In the genomic region with DNA sequence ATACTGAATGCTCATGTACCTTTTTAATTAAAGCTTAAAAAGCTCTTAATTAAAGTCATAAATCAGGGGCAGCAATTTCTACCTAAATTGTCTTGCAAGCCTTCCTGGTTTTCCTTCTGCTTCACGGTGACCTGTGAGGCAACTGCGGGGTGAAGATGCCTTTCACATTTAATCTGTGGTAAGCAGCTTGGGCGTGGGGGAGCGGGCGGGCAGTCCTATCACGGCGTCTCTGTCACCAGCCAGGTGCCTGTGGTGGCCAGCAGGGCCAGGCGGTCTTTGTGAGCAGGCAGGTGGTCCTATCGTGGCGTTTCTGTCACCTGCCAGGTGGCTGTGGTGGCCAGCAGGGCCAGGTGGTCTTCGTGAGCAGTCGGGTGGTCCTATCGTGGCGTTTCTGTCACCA, we compare ENCODE assay signal across 21 cellular contexts.
DNase-seq lines count a peak whose midpoint lies in the region; ATAC-seq, FAIRE-seq and TF ChIP-seq lines count a peak whose summit lies in the region.
"Had no signal": no experiment of that assay in that cellular context is flagged by ENCODE, and none has a peak within 500 bp of the region (broad histone marks: within the 10 kb centered on the region; RNA-seq: fewer than 3 reads in every experiment).

No MANE protein-coding gene starts in this region.

- no TSS peak for BruUV-seq in HepG2 (replicated peaks; lab: Mats Ljungman, UMichigan)

- no peak for ATAC-seq in HepG2
- ATAC-seq in right lobe of liver = no peak
- no peak for ATAC-seq in HG02763 (IDR thresholded peaks at IDR 0.05; ENCODE audit: unreplicated experiment)
- ATAC-seq: CD8-positive, alpha-beta T cell; GM12878; GM23338; HCT116 had no signal

- no peak overlapping the region for H3K9ac ChIP-seq in HepG2 (ENCODE audit: insufficient read depth, low read depth, low read length)
- H3K9ac ChIP-seq: BLaER1 had no signal

- POLR2A ChIA-PET in HepG2 (lab: Yijun Ruan, JAX) = no interaction called here

- in situ Hi-C loops in HepG2 (cut with HindIII; ENCODE audit: extremely low pct_ligation_motif_present, low pct_unique_long_range_greater_than_20kb) = no loop called here

- H3K36me3 ChIP-seq in HepG2 (replicated peaks in 1 of 2; ENCODE audit: control insufficient read depth in 1 of 2, insufficient read depth in 2 of 2, low read length in 2 of 2) = no peaks in the 10 kb centered on the region
- H3K36me3 ChIP-seq in right lobe of liver = no peaks in the 10 kb centered on the region
- H3K36me3 ChIP-seq in esophagus muscularis mucosa = no peaks in the 10 kb centered on the region
- H3K36me3 ChIP-seq: BLaER1 had no signal

- no peak for TF ChIP-seq EP300 in HepG2 (IDR thresholded peaks at IDR 0.05; ENCODE audit: low read depth in 2 of 2, low read length in 2 of 2)
- TF ChIP-seq EP300 in HepG2 (CRISPR knock-in tag; IDR thresholded peaks at IDR 0.05; ENCODE audit: borderline replicate concordance) = no peak
- no peak for TF ChIP-seq EP300 in esophagus muscularis mucosa (IDR thresholded peaks at IDR 0.05)

- TF ChIP-seq CTCF in HepG2 (CRISPR knock-in tag; IDR thresholded peaks at IDR 0.05) = no peak
- no peak for TF ChIP-seq CTCF in right lobe of liver (IDR thresholded peaks at IDR 0.05)
- no peak for TF ChIP-seq CTCF in esophagus muscularis mucosa (IDR thresholded peaks at IDR 0.05)

- H2AFZ ChIP-seq in HepG2 (ENCODE audit: low read length) = no peak overlapping the region
- H2AFZ ChIP-seq: GM23338 had no signal

- H3K79me2 ChIP-seq in HepG2 (ENCODE audit: insufficient read depth, low read length) = no peaks in the 10 kb centered on the region

- CTCF ChIA-PET in HepG2 (lab: Yijun Ruan, JAX; ENCODE audit: low intra/inter-chr PET ratio, low total read pairs) = no interaction called here

- H4K20me1 ChIP-seq in HepG2 (ENCODE audit: insufficient read depth, low read length) = no peaks in the 10 kb centered on the region
- H4K20me1 ChIP-seq: BLaER1 had no signal

- H3K4me3 ChIP-seq in HepG2 (replicated peaks in 1 of 3; ENCODE audit: insufficient read depth in 1 of 3, low read depth in 2 of 3, low read length in 3 of 3) (no peak overlapping the region), right lobe of liver (no peak overlapping the region), esophagus muscularis mucosa (no peak overlapping the region)
- H3K4me3 ChIP-seq: BLaER1, GM12878, GM23338 had no signal

- TF ChIP-seq POLR2A in HepG2 (IDR thresholded peaks at IDR 0.05; ENCODE audit: insufficient read depth in 1 of 2, low read depth in 2 of 2, low read length in 2 of 2) (no peak), right lobe of liver (IDR thresholded peaks at IDR 0.05) (no peak), esophagus muscularis mucosa (IDR thresholded peaks at IDR 0.05; ENCODE audit: low read depth) (no peak)

- intact Hi-C loops in HepG2 (cut with micrococcal nuclease; ENCODE audit: unreplicated experiment) (no loop called here), right lobe of liver (cut with DNase I) (no loop called here), esophagus muscularis mucosa (cut with DNase I) (no loop called here), posterior vena cava (cut with DNase I) (no loop called here)

- H3K27me3 ChIP-seq in HepG2 (ENCODE audit: control insufficient read depth in 1 of 2, insufficient read depth in 2 of 2, low read length in 2 of 2) = peaks cover 0 to 10% of the 10 kb centered on the region in 2 experiments; a peak in 2 of 5 replicates
- H3K27me3 ChIP-seq in right lobe of liver = no peaks in the 10 kb centered on the region
- H3K27me3 ChIP-seq in esophagus muscularis mucosa = peaks cover 0 to 23% (median 0%) of the 10 kb centered on the region in 4 donors
- H3K27me3 ChIP-seq: BLaER1 had no signal

- H3K4me1 ChIP-seq in HepG2 (ENCODE audit: insufficient read depth, low read length) = peaks cover 10% of the 10 kb centered on the region
- H3K4me1 ChIP-seq in right lobe of liver = no peaks in the 10 kb centered on the region
- no peaks in the 10 kb centered on the region for H3K4me1 ChIP-seq in esophagus muscularis mucosa
- H3K4me1 ChIP-seq: BLaER1, Caco-2 had no signal

- no peak overlapping the region for H3K4me2 ChIP-seq in HepG2 (ENCODE audit: low read depth, low read length)
- H3K4me2 ChIP-seq: BLaER1, GM23338 had no signal

- H3K27ac ChIP-seq in HepG2 (ENCODE audit: extremely low read length, insufficient read depth, low read length) (no peak overlapping the region), right lobe of liver (no peak overlapping the region), esophagus muscularis mucosa (replicated peaks in 1 of 4) (no peak overlapping the region)
- H3K27ac ChIP-seq: 22Rv1, BLaER1, C4-2B had no signal

- H3K9me3 ChIP-seq in HepG2 (ENCODE audit: low read length) (no peaks in the 10 kb centered on the region; the same call in 1 of the 2 replicates), right lobe of liver (no peaks in the 10 kb centered on the region), esophagus muscularis mucosa (peaks cover 0 to 8% (median 3%) of the 10 kb centered on the region in 4 donors)

- no peak for FAIRE-seq in HepG2 (lab: Jason Lieb, UNC)
- FAIRE-seq: A204.1, GM12878 had no signal

- DNase-seq in HepG2 (ENCODE audit: low spot score) = no peak
- no peak for DNase-seq in right lobe of liver
- peak; percentile 50 for DNase-seq in esophagus muscularis mucosa (ENCODE audit: extremely low spot score)
- DNase-seq in posterior vena cava (ENCODE audit: low spot score) = peak; percentile 44
- DNase-seq in DMS 273 (lab: John Stamatoyannopoulos, UW; ENCODE audit: unreplicated experiment) = no peak
- DNase-seq: Caco-2; CD4-positive, CD25-positive, alpha-beta regulatory T cell; CD8-positive, alpha-beta T cell; DMS 273 treated with DMSO at 0.1 percent for 48 hours; DMS79; EL; GDM1; H9 had no signal

- WGBS in HepG2 (ENCODE audit: low lambda C conversion rate) = 43% methylated on average over 14 of the region's 14 CpGs
- WGBS in right lobe of liver (ENCODE audit: insufficient coverage, low coverage, low lambda C conversion rate, missing lambda C conversion rate) = 92% methylated on average over 5 of the region's 14 CpGs
- WGBS in esophagus muscularis mucosa = 78% methylated on average over 8 of the region's 14 CpGs

- no peak for TF ChIP-seq RAD21 in HepG2 (CRISPR knock-in tag; IDR thresholded peaks at IDR 0.05)

TF ChIP-seq in HepG2, 621 proteins besides CTCF, POLR2A, EP300 and RAD21:
- TF ChIP-seq ZNF484 (CRISPR knock-in tag; IDR thresholded peaks at IDR 0.05; ENCODE audit: borderline replicate concordance, low read depth) (no peak), GZF1 (CRISPR knock-in tag; IDR thresholded peaks at IDR 0.05) (no peak), ZNF790 (CRISPR knock-in tag; IDR thresholded peaks at IDR 0.05; ENCODE audit: borderline replicate concordance) (0 out of 2 replicates have a peak, but pooled peaks have one; percentile 4), FOXJ3 (CRISPR knock-in tag; IDR thresholded peaks at IDR 0.05; ENCODE audit: borderline replicate concordance) (no peak), SNAI1 (CRISPR knock-in tag; IDR thresholded peaks at IDR 0.05; ENCODE audit: borderline replicate concordance) (no peak)
- TF ChIP-seq, protein P1, sequence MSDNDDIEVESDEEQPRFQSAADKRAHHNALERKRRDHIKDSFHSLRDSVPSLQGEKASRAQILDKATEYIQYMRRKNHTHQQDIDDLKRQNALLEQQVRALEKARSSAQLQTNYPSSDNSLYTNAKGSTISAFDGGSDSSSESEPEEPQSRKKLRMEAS (IDR thresholded peaks at IDR 0.05) = no peak

Comparison
In these comparisons a context has a peak if more than half of its experiments do, and no peak if none do; other contexts are left out.
1. DNase-seq: peak in esophagus muscularis mucosa (single experiment) and posterior vena cava (single experiment); none in HepG2 (single experiment), right lobe of liver (0 of 3) and DMS 273 (single experiment).